In the genomic region with DNA sequence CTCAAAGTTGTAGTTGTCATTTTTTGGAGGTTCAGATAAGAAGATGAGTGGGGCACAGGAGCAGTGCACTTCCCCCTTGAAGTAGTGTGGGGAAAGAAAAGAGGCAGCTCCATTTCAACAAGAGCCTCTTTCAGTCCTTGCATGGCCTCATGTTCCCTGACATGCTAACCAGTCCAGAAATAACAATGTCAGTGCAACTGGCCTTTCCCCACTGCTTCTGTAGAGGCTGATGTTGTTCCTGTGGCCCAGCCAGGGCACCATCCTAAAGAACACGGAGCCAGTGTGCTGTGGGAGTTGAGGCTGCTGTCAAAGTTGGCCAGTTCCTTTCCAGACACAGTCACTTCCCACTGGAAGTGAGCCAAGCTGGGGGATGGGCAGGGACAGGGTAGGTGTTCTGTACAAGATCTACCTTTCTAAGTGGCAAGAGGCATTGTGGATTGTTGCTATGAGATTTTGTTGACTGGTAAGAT, we compare ENCODE assay signal across 9 cellular contexts.
DNase-seq lines count a peak whose midpoint lies in the region; ATAC-seq and TF ChIP-seq lines count a peak whose summit lies in the region.
"Had no signal": no experiment of that assay in that cellular context is flagged by ENCODE, and none has a peak within 500 bp of the region (broad histone marks: within the 10 kb centered on the region; RNA-seq: fewer than 3 reads in every experiment).

No MANE protein-coding gene starts in this region.

- H3K4me3 Mint-ChIP-seq in HFFc6 = no peak overlapping the region
- H3K4me3 Mint-ChIP-seq in effector memory CD8-positive, alpha-beta T cell = no peak overlapping the region
- H3K4me3 Mint-ChIP-seq in activated CD4-positive, alpha-beta memory T cell treated with anti-CD3 and anti-CD28 coated beads, Interleukin-2, amount 10 ng/mL, durations not matched to agents 7 days and 5 days = no peak overlapping the region

- DNase-seq in HFFc6 = no peak
- DNase-seq in RWPE2 (ENCODE audit: low spot score) = peak; percentile 60
- DNase-seq in Right ventricle myocardium superior = peak; percentile 81
- DNase-seq in renal cortical epithelial cell (ENCODE audit: low read depth) = peak; percentile 54
- no peak for DNase-seq in effector memory CD8-positive, alpha-beta T cell
- DNase-seq in activated CD4-positive, alpha-beta memory T cell treated with anti-CD3 and anti-CD28 coated beads, Interleukin-2, amount 10 ng/mL, durations not matched to agents 7 days and 5 days = no peak
- DNase-seq: activated CD4-positive, alpha-beta T cell treated with anti-CD3 and anti-CD28 coated beads, Interleukin-2, amount 50 U/mL, for 4 hours; NCI-H526 treated with DMSO at 0.1 percent for 48 hours had no signal

- intact Hi-C loops in Right ventricle myocardium superior (cut with DNase I) = no loop called here

- no peaks in the 10 kb centered on the region for H3K27me3 ChIP-seq in RWPE2 (ENCODE audit: insufficient read depth, poor library complexity, severe bottlenecking)

- peaks cover 76% of the 10 kb centered on the region for H3K4me1 Mint-ChIP-seq in HFFc6 (ENCODE audit: low read depth)
- peaks cover 4 to 11% of the 10 kb centered on the region in 2 donors for H3K4me1 Mint-ChIP-seq in effector memory CD8-positive, alpha-beta T cell (ENCODE audit: low read depth in 2 of 2)
- peaks cover 28% of the 10 kb centered on the region for H3K4me1 Mint-ChIP-seq in activated CD4-positive, alpha-beta memory T cell treated with anti-CD3 and anti-CD28 coated beads, Interleukin-2, amount 10 ng/mL, durations not matched to agents 7 days and 5 days

- peak overlapping the region; percentile 44 for H3K27ac Mint-ChIP-seq in HFFc6
- H3K27ac Mint-ChIP-seq in effector memory CD8-positive, alpha-beta T cell = no peak overlapping the region
- H3K27ac Mint-ChIP-seq in activated CD4-positive, alpha-beta memory T cell treated with anti-CD3 and anti-CD28 coated beads, Interleukin-2, amount 10 ng/mL, durations not matched to agents 7 days and 5 days = no peak overlapping the region

- H3K27ac ChIP-seq in RWPE2 (ENCODE audit: poor library complexity, severe bottlenecking) = peak overlapping the region; percentile 99

- POLR2A ChIA-PET in activated CD4-positive, alpha-beta memory T cell treated with anti-CD3 and anti-CD28 coated beads, Interleukin-2, amount 10 ng/mL, durations not matched to agents 7 days and 5 days (lab: Charles Lee) = no interaction called here

- ATAC-seq in RWPE2 (ENCODE audit: low read depth) (no peak), Right ventricle myocardium superior (ENCODE audit: poor library complexity) (peak; percentile 80), HG02763 (IDR thresholded peaks at IDR 0.05; ENCODE audit: unreplicated experiment) (no peak)
- no peak for ATAC-seq in effector memory CD8-positive, alpha-beta T cell (replicated peaks)

- CTCF ChIA-PET in activated CD4-positive, alpha-beta memory T cell treated with anti-CD3 and anti-CD28 coated beads, Interleukin-2, amount 10 ng/mL, durations not matched to agents 7 days and 5 days (lab: Charles Lee) = no interaction called here

- H3K4me1 ChIP-seq in RWPE2 (ENCODE audit: insufficient read depth, poor library complexity, severe bottlenecking) = peaks cover 63% of the 10 kb centered on the region

- no peaks in the 10 kb centered on the region for H3K36me3 ChIP-seq in RWPE2 (ENCODE audit: low read depth)

- H3K9me3 Mint-ChIP-seq in HFFc6 = no peaks in the 10 kb centered on the region
- no peaks in the 10 kb centered on the region for H3K9me3 Mint-ChIP-seq in effector memory CD8-positive, alpha-beta T cell
- H3K9me3 Mint-ChIP-seq in activated CD4-positive, alpha-beta memory T cell treated with anti-CD3 and anti-CD28 coated beads, Interleukin-2, amount 10 ng/mL, durations not matched to agents 7 days and 5 days = no peaks in the 10 kb centered on the region

- no peaks in the 10 kb centered on the region for H3K9me3 ChIP-seq in RWPE2 (ENCODE audit: severe bottlenecking)

- H3K4me3 ChIP-seq in RWPE2 (ENCODE audit: severe bottlenecking) = no peak overlapping the region

- peaks cover 24% of the 10 kb centered on the region for H3K36me3 Mint-ChIP-seq in HFFc6 (ENCODE audit: low read depth)
- no peaks in the 10 kb centered on the region for H3K36me3 Mint-ChIP-seq in effector memory CD8-positive, alpha-beta T cell (ENCODE audit: insufficient read depth)
- peaks cover 6% of the 10 kb centered on the region for H3K36me3 Mint-ChIP-seq in activated CD4-positive, alpha-beta memory T cell treated with anti-CD3 and anti-CD28 coated beads, Interleukin-2, amount 10 ng/mL, durations not matched to agents 7 days and 5 days (ENCODE audit: low read depth)

- no peak for TF ChIP-seq CTCF in HFFc6 (IDR thresholded peaks at IDR 0.05)
- no peak for TF ChIP-seq CTCF in RWPE2 (IDR thresholded peaks at IDR 0.05; ENCODE audit: poor library complexity, severe bottlenecking)

- H3K27me3 Mint-ChIP-seq in HFFc6 (ENCODE audit: insufficient read depth) = no peaks in the 10 kb centered on the region; the same call in 1 of the 2 replicates
- H3K27me3 Mint-ChIP-seq in effector memory CD8-positive, alpha-beta T cell = no peaks in the 10 kb centered on the region
- peaks cover 4% of the 10 kb centered on the region for H3K27me3 Mint-ChIP-seq in activated CD4-positive, alpha-beta memory T cell treated with anti-CD3 and anti-CD28 coated beads, Interleukin-2, amount 10 ng/mL, durations not matched to agents 7 days and 5 days

Comparison
In these comparisons a context has a peak if more than half of its experiments do, and no peak if none do; other contexts are left out.
1. DNase-seq: peak in RWPE2 (single experiment), Right ventricle myocardium superior (single experiment) and renal cortical epithelial cell (single experiment); none in HFFc6 (single experiment), effector memory CD8-positive, alpha-beta T cell (0 of 3) and activated CD4-positive, alpha-beta memory T cell treated with anti-CD3 and anti-CD28 coated beads, Interleukin-2, amount 10 ng/mL, durations not matched to agents 7 days and 5 days (single experiment).